In the genomic region with DNA sequence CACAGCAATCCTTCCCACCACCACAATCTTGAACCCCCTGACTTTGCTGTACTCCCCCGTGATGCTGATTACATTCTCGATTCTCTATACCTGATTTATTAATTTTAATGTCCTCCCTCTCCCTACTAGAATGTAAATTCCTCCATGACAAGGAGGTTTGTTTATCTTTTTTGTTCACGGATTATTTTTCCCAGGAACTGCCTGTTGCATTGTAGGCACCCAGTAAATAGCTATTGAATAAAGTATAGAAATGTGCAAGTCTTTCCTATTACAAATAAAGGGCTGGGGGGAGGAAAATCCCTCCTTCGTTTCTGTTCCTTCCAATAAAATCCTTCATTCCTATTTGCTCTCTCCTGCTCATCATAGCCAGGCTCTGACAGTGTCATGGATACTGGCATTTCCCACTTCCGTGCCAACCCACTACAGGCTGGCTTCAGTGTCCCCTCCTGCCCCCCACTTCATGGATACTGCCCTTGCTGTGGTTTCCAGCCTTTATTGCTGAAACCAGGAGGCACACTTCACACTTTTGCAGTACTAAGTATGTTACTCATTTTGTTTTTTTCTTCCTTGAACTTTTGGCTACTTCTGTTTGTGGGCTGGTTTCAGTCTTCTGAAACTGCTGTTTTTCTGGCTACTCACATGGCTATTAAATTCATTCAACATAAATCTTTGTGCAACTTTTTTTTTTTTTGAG, we compare ENCODE assay signal across 12 cellular contexts. TPM values are rescaled to one million over a fixed set of nuclear protein-coding genes. Genes with fewer than 3 reads are reported as not detected.
A peak's percentile ranks its signal among the peaks of the same experiment; 100 is the strongest.
DNase-seq lines count a peak whose midpoint lies in the region; ATAC-seq, FAIRE-seq and TF ChIP-seq lines count a peak whose summit lies in the region.
"Had no signal": no experiment of that assay in that cellular context is flagged by ENCODE, and none has a peak within 500 bp of the region (broad histone marks: within the 10 kb centered on the region; RNA-seq: fewer than 3 reads in every experiment).

No MANE protein-coding gene starts in this region.

- H3K4me3 ChIP-seq in GM12878 (no peak overlapping the region), lower lobe of right lung (peak overlapping the region; percentile 3), tibial artery (no peak overlapping the region)

- TF ChIP-seq POLR2A in GM12878 (IDR thresholded peaks at IDR 0.05; ENCODE audit: low read depth, low read length): no peak

- TF ChIP-seq RAD21 in GM12878 (IDR thresholded peaks at IDR 0.05; ENCODE audit: insufficient read depth, low read depth, low read length): no peak

- no peak for TF ChIP-seq EP300 in GM12878 (IDR thresholded peaks at IDR 0.05; ENCODE audit: borderline replicate concordance in 1 of 2, control insufficient read depth in 1 of 2, low read depth in 2 of 2, low read length in 2 of 2)

- 64% methylated on average over 5 of the region's 5 CpGs for WGBS in GM12878 (ENCODE audit: insufficient coverage, insufficient replicate concordance, low lambda C conversion rate, missing lambda C conversion rate)

- intact Hi-C loops in GM12878 (cut with micrococcal nuclease; ENCODE audit: unreplicated experiment) (no loop called here), lower lobe of right lung (cut with DNase I) (no loop called here), tibial artery (cut with DNase I; ENCODE audit: low total_unique reads) (loop anchor here (10.0 kb wide), 1 partner anchor 67 kb away; no protein-coding TSS in a partner anchor)

- peaks cover 6% of the 10 kb centered on the region for H3K79me2 ChIP-seq in GM12878 (ENCODE audit: control insufficient read depth, insufficient read depth, low read length)

- TF ChIP-seq CTCF in GM12878 (IDR thresholded peaks at IDR 0.05 in 2 of 3, conservative IDR thresholded peaks at IDR 0.05 in 1 of 3; ENCODE audit: control insufficient read depth in 2 of 3, extremely low read depth in 1 of 3, insufficient read depth in 1 of 3, low read depth in 3 of 3, low read length in 3 of 3) (no peak), lower lobe of right lung (IDR thresholded peaks at IDR 0.05) (no peak), tibial artery (IDR thresholded peaks at IDR 0.05) (no peak)

- H4K20me1 ChIP-seq in GM12878 (ENCODE audit: control insufficient read depth, insufficient read depth): no peaks in the 10 kb centered on the region

- POLR2A ChIA-PET in GM12878 (lab: Charles Lee): interaction anchor here (0.8 to 1.5 kb wide), 4 partner anchors 8 to 352 kb away, joined by 3 to 7 read pairs (median 4); no protein-coding TSS in a partner anchor

- DNase-seq in activated T-cell treated with anti-CD3 and anti-CD28 coated beads, Interleukin-2, amount 50 U/mL, for 4 hours: no peak
- DNase-seq in activated T-cell treated with anti-CD3 and anti-CD28 coated beads, Interleukin-2, amount 50 U/mL, for 48 hours: no peak
- DNase-seq in GM12878 (ENCODE audit: low read depth, low spot score) (no peak), lower lobe of right lung (no peak), tibial artery (peak in 1 of 2 donors; percentile 9), NCI-H510A treated with DMSO at 0.1 percent for 48 hours (lab: John Stamatoyannopoulos, UW) (no peak), ecto neural progenitor cell (ENCODE audit: low spot score) (no peak)
- DNase-seq: AML-193, OCI-M1 had no signal

- H3K4me3 Mint-ChIP-seq in activated T-cell treated with anti-CD3 and anti-CD28 coated beads, Interleukin-2, amount 50 U/mL, for 4 hours: peak overlapping the region; percentile 42
- H3K4me3 Mint-ChIP-seq: memory B cell had no signal

- BruUV-seq in GM12878 (replicated peaks; lab: Mats Ljungman, UMichigan): no TSS peak

- CTCF ChIA-PET in GM12878 (lab: Yijun Ruan, JAX): interaction anchor here (0.7 to 4.1 kb wide), 6 partner anchors 7 to 95 kb away, joined by 3 to 11 read pairs (median 3); partner anchors contain the start of gene KIF1B

- H3K9me3 Mint-ChIP-seq in activated T-cell treated with anti-CD3 and anti-CD28 coated beads, Interleukin-2, amount 50 U/mL, for 4 hours: no peaks in the 10 kb centered on the region
- H3K9me3 Mint-ChIP-seq: IgD-negative memory B cell, memory B cell had no signal

- H3K4me1 Mint-ChIP-seq in activated T-cell treated with anti-CD3 and anti-CD28 coated beads, Interleukin-2, amount 50 U/mL, for 4 hours (ENCODE audit: low read depth): peaks cover 31% of the 10 kb centered on the region

- in situ Hi-C loops in GM12878 (cut with MboI): no loop called here

- peaks cover 10% of the 10 kb centered on the region; the same call in 1 of the 2 replicates for H3K4me1 ChIP-seq in GM12878 (ENCODE audit: control insufficient read depth, insufficient read depth, low read length)
- H3K4me1 ChIP-seq in lower lobe of right lung: peaks cover 61% of the 10 kb centered on the region
- H3K4me1 ChIP-seq in tibial artery: peaks cover 0 to 86% (median 36%) of the 10 kb centered on the region in 4 donors

- SMC1A ChIA-PET in GM12878 (lab: Charles Lee; ENCODE audit: uncharacterized antibody, unreplicated experiment): interaction anchor here (0.9 to 5.5 kb wide), 3 partner anchors 9 to 26 kb away, joined by 3 to 22 read pairs (median 4); no protein-coding TSS in a partner anchor

- H3K9ac ChIP-seq in GM12878 (ENCODE audit: control insufficient read depth, insufficient read depth, low read length): no peak overlapping the region

- H3K27me3 ChIP-seq in GM12878 (replicated peaks in 1 of 2; ENCODE audit: control insufficient read depth in 2 of 2, insufficient read depth in 2 of 2, low read length in 1 of 2) (no peaks in the 10 kb centered on the region), lower lobe of right lung (ENCODE audit: low read depth) (no peaks in the 10 kb centered on the region), tibial artery (no peaks in the 10 kb centered on the region)

- H2AFZ ChIP-seq in GM12878 (ENCODE audit: control insufficient read depth, low read depth, low read length): no peak overlapping the region

- H3K27ac ChIP-seq in GM12878 (ENCODE audit: control insufficient read depth, insufficient read depth): no peak overlapping the region
- H3K27ac ChIP-seq in lower lobe of right lung: peak overlapping the region; percentile 31
- peak overlapping the region; percentile 27 to 42 for H3K27ac ChIP-seq in tibial artery

- RAD21 ChIA-PET in GM12878 (lab: Charles Lee; ENCODE audit: unreplicated experiment): no interaction called here

- no peaks in the 10 kb centered on the region for H3K9me3 ChIP-seq in GM12878 (replicated peaks; ENCODE audit: control insufficient read depth, insufficient read depth, low read length)
- H3K9me3 ChIP-seq in lower lobe of right lung: no peaks in the 10 kb centered on the region
- H3K9me3 ChIP-seq in tibial artery: no peaks in the 10 kb centered on the region

- no peak overlapping the region for H3K4me2 ChIP-seq in GM12878 (ENCODE audit: control insufficient read depth, insufficient read depth)

- FAIRE-seq in GM12878 (lab: Jason Lieb, UNC): no peak

- no peaks in the 10 kb centered on the region for H3K36me3 Mint-ChIP-seq in activated T-cell treated with anti-CD3 and anti-CD28 coated beads, Interleukin-2, amount 50 U/mL, for 4 hours (ENCODE audit: insufficient read depth)
- H3K36me3 Mint-ChIP-seq: memory B cell had no signal

- ATAC-seq in activated T-cell treated with anti-CD3 and anti-CD28 coated beads, Interleukin-2, amount 50 U/mL, for 4 hours: peak; percentile 21 to 23
- ATAC-seq in GM12878 (peak; percentile 50), lower lobe of right lung (peak; percentile 48 to 77), HG03280 (IDR thresholded peaks at IDR 0.05; ENCODE audit: unreplicated experiment) (no peak)

- H3K36me3 ChIP-seq in GM12878 (ENCODE audit: control insufficient read depth in 2 of 2, insufficient read depth in 2 of 2, low read length in 1 of 2): no peaks in the 10 kb centered on the region
- no peaks in the 10 kb centered on the region for H3K36me3 ChIP-seq in lower lobe of right lung
- no peaks in the 10 kb centered on the region for H3K36me3 ChIP-seq in tibial artery

- H3K27me3 Mint-ChIP-seq in activated T-cell treated with anti-CD3 and anti-CD28 coated beads, Interleukin-2, amount 50 U/mL, for 4 hours (ENCODE audit: low read depth): no peaks in the 10 kb centered on the region
- H3K27me3 Mint-ChIP-seq: IgD-negative memory B cell, memory B cell had no signal

TF ChIP-seq in GM12878, 131 proteins besides CTCF, POLR2A, EP300 and RAD21 (continues in another document):
- TF ChIP-seq, protein P1, sequence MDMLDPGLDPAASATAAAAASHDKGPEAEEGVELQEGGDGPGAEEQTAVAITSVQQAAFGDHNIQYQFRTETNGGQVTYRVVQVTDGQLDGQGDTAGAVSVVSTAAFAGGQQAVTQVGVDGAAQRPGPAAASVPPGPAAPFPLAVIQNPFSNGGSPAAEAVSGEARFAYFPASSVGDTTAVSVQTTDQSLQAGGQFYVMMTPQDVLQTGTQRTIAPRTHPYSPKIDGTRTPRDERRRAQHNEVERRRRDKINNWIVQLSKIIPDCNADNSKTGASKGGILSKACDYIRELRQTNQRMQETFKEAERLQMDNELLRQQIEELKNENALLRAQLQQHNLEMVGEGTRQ (IDR thresholded peaks at IDR 0.05; ENCODE audit: borderline replicate concordance, low read depth, low read length): no peak

RNA-seq across cellular contexts. Expression of gene KIF1B, which starts 7.5 kb away (rescaled TPM):
- 10 to 100 TPM; 12.3 to 17.0 (median 16.6) TPM for total RNA-seq in activated T-cell treated with anti-CD3 and anti-CD28 coated beads, Interleukin-2, amount 50 U/mL, for 4 hours
- 56.3 and 60.5 TPM in 2 replicates for total RNA-seq in GM12878 (2013; cell fraction: nucleolus; rRNA removed)
- total RNA-seq in GM12878 (2014; rRNA removed): 10.5 and 10.6 TPM in 2 replicates
- total RNA-seq in GM12878 (2014; rRNA removed; fragmentation: Illumina TruSeq; extraction: Trizol): 10.6 and 12.3 TPM in 2 replicates
- total RNA-seq in GM12878 (2021): 13.3 and 16.5 TPM in 2 replicates
- 2.8 TPM for polyA plus RNA-seq in GM12878 (2011; ENCODE audit: low read depth)
- 7.5 and 9.0 TPM in 2 replicates for polyA plus RNA-seq in GM12878 (2011; rRNA removed)
- polyA plus RNA-seq in GM12878 (2011; cell fraction: cytosol; rRNA removed): 8.4 and 11.5 TPM in 2 replicates
- polyA plus RNA-seq in GM12878 (2011; cell fraction: nucleus; rRNA removed): 6.0 and 7.3 TPM in 2 replicates
- 2.7 TPM in 2 replicates for polyA plus RNA-seq in GM12878 (2012)
- polyA plus RNA-seq in GM12878 (2014; fragmentation: Illumina TruSeq; extraction: Trizol): 14.0 and 17.8 TPM in 2 replicates
- 1 to 10 TPM; 2.1 to 2.2 TPM for polyA plus RNA-seq in GM12878 (2014; fragmentation: Nextera tagmentation; extraction: Ambion mirVana)
- polyA plus RNA-seq in GM12878 (2014; rRNA removed): 7.9 and 8.5 TPM in 2 replicates
- polyA plus RNA-seq in GM12878 (2016; fragmentation: Nextera tagmentation; extraction: Ambion mirVana): 1 to 10 TPM; 2.6 to 7.4 TPM
- polyA minus RNA-seq in GM12878 (2011; rRNA and poly(A)+ RNA removed): 18.5 and 18.9 TPM in 2 replicates
- 4.3 and 6.1 TPM in 2 replicates for polyA minus RNA-seq in GM12878 (2011; cell fraction: cytosol; rRNA and poly(A)+ RNA removed)
- 8.2 and 11.3 TPM in 2 replicates for polyA minus RNA-seq in GM12878 (2011; cell fraction: nucleus; rRNA and poly(A)+ RNA removed)
- 38.0 TPM for total RNA-seq in lower lobe of right lung
